Comparison of ENCODE assay signal across 8 cellular contexts in genomic region chr12:125065021-125065752, GRCh38. TPM values are rescaled to one million over a fixed set of nuclear protein-coding genes. Genes with fewer than 3 reads are reported as not detected.
A peak's percentile ranks its signal among the peaks of the same experiment; 100 is the strongest.
DNase-seq lines count a peak whose midpoint lies in the region; ATAC-seq, FAIRE-seq and TF ChIP-seq lines count a peak whose summit lies in the region.

A gene with protein sequence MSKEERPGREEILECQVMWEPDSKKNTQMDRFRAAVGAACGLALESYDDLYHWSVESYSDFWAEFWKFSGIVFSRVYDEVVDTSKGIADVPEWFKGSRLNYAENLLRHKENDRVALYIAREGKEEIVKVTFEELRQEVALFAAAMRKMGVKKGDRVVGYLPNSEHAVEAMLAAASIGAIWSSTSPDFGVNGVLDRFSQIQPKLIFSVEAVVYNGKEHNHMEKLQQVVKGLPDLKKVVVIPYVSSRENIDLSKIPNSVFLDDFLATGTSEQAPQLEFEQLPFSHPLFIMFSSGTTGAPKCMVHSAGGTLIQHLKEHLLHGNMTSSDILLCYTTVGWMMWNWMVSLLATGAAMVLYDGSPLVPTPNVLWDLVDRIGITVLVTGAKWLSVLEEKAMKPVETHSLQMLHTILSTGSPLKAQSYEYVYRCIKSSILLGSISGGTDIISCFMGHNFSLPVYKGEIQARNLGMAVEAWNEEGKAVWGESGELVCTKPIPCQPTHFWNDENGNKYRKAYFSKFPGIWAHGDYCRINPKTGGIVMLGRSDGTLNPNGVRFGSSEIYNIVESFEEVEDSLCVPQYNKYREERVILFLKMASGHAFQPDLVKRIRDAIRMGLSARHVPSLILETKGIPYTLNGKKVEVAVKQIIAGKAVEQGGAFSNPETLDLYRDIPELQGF (plus strand): TSS chr12:125065435. CDS start chr12:125065585, 150 bp downstream.

- H3K27me3 ChIP-seq in ACC112 (ENCODE audit: insufficient read depth, low read length), result no peaks in the 10 kb centered on the region
- no peaks in the 10 kb centered on the region for H3K27me3 ChIP-seq in keratinocyte (ENCODE audit: control insufficient read depth, extremely low read depth, insufficient read depth, low read length)

- H4K20me1 ChIP-seq in keratinocyte (ENCODE audit: control insufficient read depth, extremely low read depth, insufficient read depth, low read length), result no peaks in the 10 kb centered on the region

- peak within 1 kb of the TSS; percentile 94 for H3K4me2 ChIP-seq in keratinocyte (ENCODE audit: control insufficient read depth, extremely low read depth, insufficient read depth, low read depth, low read length)

- H2AFZ ChIP-seq in ACC112 (ENCODE audit: low read length, unreplicated experiment) (peak within 1 kb of the TSS; percentile 100), keratinocyte (ENCODE audit: control insufficient read depth, low read length) (peak within 1 kb of the TSS; percentile 90)

- H3K79me2 ChIP-seq in ACC112 (ENCODE audit: control insufficient read depth, insufficient read depth, low read length, unreplicated experiment) (peaks cover 19% of the 10 kb centered on the region), keratinocyte (ENCODE audit: control insufficient read depth, insufficient read depth, low read length) (peaks cover 34% of the 10 kb centered on the region)

- dilution Hi-C loops in keratinocyte (cut with MboI; ENCODE audit: extremely low pct_ligation_motif_present, low sequenced_read_pairs), result no loop called here

- peak; percentile 75 for ATAC-seq in GM18858 (IDR thresholded peaks at IDR 0.05; ENCODE audit: unreplicated experiment)
- peak; percentile 95 for ATAC-seq in HG03064 (IDR thresholded peaks at IDR 0.05; ENCODE audit: low read depth, unreplicated experiment)

- H3K4me3 ChIP-seq in ACC112 (ENCODE audit: low read depth, low read length) (peak within 1 kb of the TSS; percentile 99), keratinocyte (ENCODE audit: control insufficient read depth in 2 of 3, extremely low read depth in 1 of 3, insufficient read depth in 2 of 3, low read depth in 1 of 3, low read length in 3 of 3) (peak within 1 kb of the TSS; percentile 76 to 92 (median 88))

- H3K9me3 ChIP-seq in keratinocyte (ENCODE audit: control insufficient read depth, low read depth, low read length), result no peaks in the 10 kb centered on the region

- DNase-seq in NCI-H2196 (lab: John Stamatoyannopoulos, UW; ENCODE audit: unreplicated experiment) (peak; percentile 68), keratinocyte (ENCODE audit: low read depth, low spot score) (no peak)
- peak; percentile 51 to 63 (median 61) for DNase-seq in activated CD4-positive, CD25-positive, alpha-beta regulatory T cell (lab: John Stamatoyannopoulos, UW)
- DNase-seq in central memory CD4-positive, alpha-beta T cell, result peak; percentile 59
- peak; percentile 58 to 71 for DNase-seq in stimulated activated CD4-positive, alpha-beta T cell treated with anti-CD3 and anti-CD28 coated beads, Interleukin-15, amount 100 ng/mL, for 1 hour (ENCODE audit: low read depth in 1 of 2, low spot score in 1 of 2)

- no peaks in the 10 kb centered on the region for H3K36me3 ChIP-seq in ACC112 (ENCODE audit: insufficient read depth, low read length)
- peaks cover 3 to 8% of the 10 kb centered on the region in 2 experiments for H3K36me3 ChIP-seq in keratinocyte (ENCODE audit: control insufficient read depth in 2 of 2, extremely low read depth in 1 of 2, insufficient read depth in 2 of 2, low read length in 2 of 2)

- H3K9me1 ChIP-seq in keratinocyte (ENCODE audit: control insufficient read depth, extremely low read depth, insufficient read depth, low read length), result no peaks in the 10 kb centered on the region

- FAIRE-seq in keratinocyte (lab: Jason Lieb, UNC), result no peak

- no peak for TF ChIP-seq CTCF in keratinocyte (optimal IDR thresholded peaks at IDR 0.05 in 1 of 3, IDR thresholded peaks at IDR 0.05 in 1 of 3, conservative IDR thresholded peaks at IDR 0.05 in 1 of 3; ENCODE audit: extremely low read depth in 1 of 3, insufficient read depth in 2 of 3, low read length in 3 of 3)

- peak within 1 kb of the TSS; percentile 88 for H3K9ac ChIP-seq in keratinocyte (ENCODE audit: control insufficient read depth, extremely low read depth, insufficient read depth, low read length)

- H3K4me1 ChIP-seq in ACC112 (ENCODE audit: control insufficient read depth, insufficient read depth, low read length, unreplicated experiment), result peaks cover 5% of the 10 kb centered on the region
- peaks cover 7% of the 10 kb centered on the region for H3K4me1 ChIP-seq in keratinocyte (ENCODE audit: control insufficient read depth, extremely low read depth, insufficient read depth, low read length)

- H3K27ac ChIP-seq in ACC112 (ENCODE audit: low read depth, low read length) (no peak within 1 kb of the TSS), keratinocyte (ENCODE audit: control insufficient read depth, insufficient read depth, low read length) (peak within 1 kb of the TSS; percentile 49)

RNA-seq across cellular contexts. Expression of the gene that starts here (rescaled TPM):
- polyA plus RNA-seq in keratinocyte, result 23.9 to 37.8 TPM (median 27.0 TPM) in 3 replicates
- 13.5 TPM for polyA plus RNA-seq in keratinocyte (2011; ENCODE audit: low read depth)
- 23.5 and 30.2 TPM in 2 replicates for polyA plus RNA-seq in keratinocyte (2011; cell fraction: cytosol; rRNA removed)
- 57.6 and 63.0 TPM in 2 replicates for polyA plus RNA-seq in keratinocyte (2011; cell fraction: nucleus; rRNA removed)
- 25.9 and 37.1 TPM in 2 replicates for polyA plus RNA-seq in keratinocyte (2012; ENCODE audit: low replicate concordance)
- polyA minus RNA-seq in keratinocyte, result 35.8 to 66.5 TPM (median 56.4 TPM) in 3 replicates
- 29.4 TPM for polyA minus RNA-seq in keratinocyte (2011; cell fraction: cytosol; rRNA and poly(A)+ RNA removed)
- polyA minus RNA-seq in keratinocyte (2011; cell fraction: nucleus; rRNA and poly(A)+ RNA removed), result 28.7 and 33.9 TPM in 2 replicates
